8 cellular contexts compared by ENCODE assay signal in the genomic region with DNA sequence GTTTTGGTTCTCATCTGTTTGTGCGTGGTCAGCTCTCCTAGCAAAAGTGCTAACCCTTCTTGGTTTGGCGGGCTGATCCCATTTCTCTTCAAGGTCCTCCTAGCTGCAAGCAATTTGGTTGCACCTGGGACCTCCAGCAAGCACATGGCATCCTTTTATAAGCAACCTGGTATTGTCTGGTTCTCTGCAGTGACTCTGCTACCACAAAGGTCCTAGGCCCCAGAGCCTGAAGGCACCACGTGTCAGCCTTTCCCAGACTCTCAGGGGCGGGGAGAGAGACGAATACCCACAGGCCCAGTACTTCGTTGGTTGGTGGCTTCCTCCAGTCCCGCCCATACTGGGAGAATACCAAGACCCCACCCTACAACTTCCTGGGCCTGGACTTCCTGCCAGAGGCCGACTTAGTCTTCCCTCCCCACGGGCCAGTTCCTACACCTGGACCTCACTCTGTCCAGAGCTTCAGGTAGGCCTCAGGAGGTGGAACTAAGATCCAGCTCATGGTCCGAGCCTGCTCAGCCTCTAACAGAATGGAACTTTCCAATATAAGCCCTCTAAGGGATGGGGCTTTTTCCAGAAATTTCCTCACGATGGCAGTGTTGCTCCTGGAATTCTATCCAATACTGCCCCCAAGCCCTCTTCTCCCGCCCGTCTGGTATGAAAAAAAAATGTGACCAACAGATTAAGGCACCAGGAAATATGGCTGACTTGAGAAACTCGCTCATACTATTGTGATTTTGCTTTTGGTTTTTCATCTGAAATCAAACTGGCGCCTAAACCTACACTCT.
DNase-seq lines count a peak whose midpoint lies in the region; ATAC-seq and TF ChIP-seq lines count a peak whose summit lies in the region.

No MANE protein-coding gene starts in this region.

- H3K27me3 Mint-ChIP-seq in MCF 10A (ENCODE audit: insufficient read depth, unreplicated experiment): peaks cover 27% of the 10 kb centered on the region

- H3K27ac Mint-ChIP-seq in MCF 10A (ENCODE audit: low read depth, unreplicated experiment): no peak overlapping the region

- H3K9me3 Mint-ChIP-seq in MCF 10A (ENCODE audit: unreplicated experiment): no peaks in the 10 kb centered on the region

- H3K4me3 ChIP-seq in LNCaP clone FGC (ENCODE audit: low read depth, low read length): peak overlapping the region; percentile 41

- DNase-seq in Daoy (ENCODE audit: low read depth) (peak; percentile 90), LNCaP clone FGC (ENCODE audit: low read depth) (no peak), SIG-M5 (lab: John Stamatoyannopoulos, UW) (peak; percentile 47), MCF 10A (ENCODE audit: unreplicated experiment) (peak; percentile 31), iPS-NIHi7 (ENCODE audit: extremely low spot score) (peak; percentile 79), smooth muscle cell of the brain vasculature (ENCODE audit: low read depth, low spot score) (peak; percentile 73), HPDE6-E6E7 (ENCODE audit: extremely low spot score) (no peak)

- peak; percentile 73 for ATAC-seq in GM21737 (IDR thresholded peaks at IDR 0.05; ENCODE audit: unreplicated experiment)

- no peak overlapping the region for H3K4me3 Mint-ChIP-seq in MCF 10A (ENCODE audit: unreplicated experiment)

- intact Hi-C loops in MCF 10A (cut with micrococcal nuclease): no loop called here

- POLR2A ChIA-PET in MCF 10A (lab: Yijun Ruan, JAX): no interaction called here

- TF ChIP-seq CTCF in LNCaP clone FGC (IDR thresholded peaks at IDR 0.05; ENCODE audit: control insufficient read depth, extremely low read depth, insufficient read depth) (peak; percentile 41), MCF 10A (IDR thresholded peaks at IDR 0.05; ENCODE audit: unreplicated experiment) (no peak)

- no peaks in the 10 kb centered on the region for H3K4me1 Mint-ChIP-seq in MCF 10A (ENCODE audit: insufficient read depth, unreplicated experiment)

- H3K36me3 Mint-ChIP-seq in MCF 10A (ENCODE audit: insufficient read depth, unreplicated experiment): no peaks in the 10 kb centered on the region

- CTCF ChIA-PET in MCF 10A (lab: Yijun Ruan, JAX): interaction anchor here (1.1 kb wide), 1 partner anchor 13 kb away, joined by 5 read pairs; no protein-coding TSS in a partner anchor

- BruUV-seq in MCF 10A (replicated peaks; lab: Mats Ljungman, UMichigan): no TSS peak

Comparison
In these comparisons a context has a peak if more than half of its experiments do, and no peak if none do; other contexts are left out.
1. DNase-seq: peak in Daoy (single experiment), SIG-M5 (single experiment), MCF 10A (single experiment), iPS-NIHi7 (single experiment) and smooth muscle cell of the brain vasculature (single experiment); none in LNCaP clone FGC (single experiment) and HPDE6-E6E7 (single experiment).